ENCODE assay signal across 28 cellular contexts in the genomic region with DNA sequence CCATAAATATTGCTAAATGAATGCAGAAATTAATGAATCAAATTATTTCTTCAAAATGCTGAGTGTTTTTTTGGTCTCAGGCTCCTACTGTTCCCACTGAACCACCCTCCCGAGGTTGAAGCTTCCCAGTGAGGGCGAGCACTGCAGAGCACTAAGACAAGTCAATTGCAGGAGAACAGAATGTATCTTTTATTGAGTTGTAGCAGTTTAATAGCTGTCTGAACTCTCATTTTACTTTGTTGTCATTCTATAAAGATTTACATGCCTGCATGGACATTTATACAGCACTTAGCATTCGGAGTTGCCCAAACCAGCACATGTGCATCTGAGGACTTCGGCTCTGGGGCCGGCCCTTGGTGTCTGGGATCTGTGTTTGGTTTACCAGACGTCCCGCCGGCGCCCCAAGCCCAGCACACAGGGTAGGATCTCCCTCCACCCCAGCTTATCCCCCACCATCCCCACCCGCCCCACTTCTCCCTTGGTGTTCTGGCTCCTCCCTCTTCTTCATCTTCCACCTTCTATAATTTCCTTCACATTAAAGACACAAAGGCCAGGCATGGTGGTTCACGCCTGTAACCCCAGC.
"Had no signal": no experiment of that assay in that cellular context is flagged by ENCODE, and none has a peak within 500 bp of the region (broad histone marks: within the 10 kb centered on the region; RNA-seq: fewer than 3 reads in every experiment).

No MANE protein-coding gene starts in this region.

- H3K27ac ChIP-seq: colonic mucosa, epithelial cell of prostate, gastrocnemius medialis, heart left ventricle, neural progenitor cell, parathyroid adenoma, sigmoid colon, stomach, thyroid gland had no signal

- H3K27me3 ChIP-seq: colonic mucosa, gastrocnemius medialis, heart left ventricle, neural progenitor cell, sigmoid colon, stomach, thyroid gland had no signal

- H3K27me3 Mint-ChIP-seq: dendritic cell treated with granulocyte-macrophage colony-stimulating factor and Interleukin-4, amounts not matched to agents 40 ng/mL and 50 ng/mL, for 4 days; naive thymus-derived CD4-positive, alpha-beta T cell; progenitor cell of endocrine pancreas had no signal

- H3K4me1 ChIP-seq: colonic mucosa, parathyroid adenoma, sigmoid colon, thyroid gland had no signal

- H3K9me3 ChIP-seq: colonic mucosa, gastrocnemius medialis, thyroid gland had no signal

- H3K36me3 ChIP-seq: colonic mucosa, thyroid gland had no signal

- H3K4me3 Mint-ChIP-seq: dendritic cell treated with granulocyte-macrophage colony-stimulating factor and Interleukin-4, amounts not matched to agents 40 ng/mL and 50 ng/mL, for 4 days; endodermal cell; mesothelial cell of epicardium; naive thymus-derived CD4-positive, alpha-beta T cell; nephron; neural progenitor cell; stimulated activated effector memory CD8-positive, alpha-beta T cell treated with anti-CD3 and anti-CD28 coated beads, Interleukin-12 subunit alpha, Interleukin-12 subunit beta, amount 100 ng/mL, for 72 hours had no signal

- ATAC-seq: esophagus mucosa; gastrocnemius medialis; heart left ventricle; left cardiac atrium; naive thymus-derived CD4-positive, alpha-beta T cell; right cardiac atrium; stimulated activated effector memory CD8-positive, alpha-beta T cell treated with anti-CD3 and anti-CD28 coated beads, Interleukin-12 subunit alpha, Interleukin-12 subunit beta, amount 100 ng/mL, for 72 hours had no signal

- DNase-seq: colonic mucosa; effector CD8-positive, alpha-beta T cell; endodermal cell; foreskin fibroblast; gastrocnemius medialis; heart left ventricle; hippocampal formation; left cardiac atrium; mesenchymal stem cell; naive thymus-derived CD4-positive, alpha-beta T cell; right cardiac atrium; sigmoid colon; stimulated activated CD4-positive, alpha-beta T cell treated with anti-CD3 and anti-CD28 coated beads, Interleukin-2, amount 100 ng/mL, for 24 hours; stimulated activated CD4-positive, alpha-beta T cell treated with anti-CD3 and anti-CD28 coated beads, Interleukin-4, amount 100 ng/mL, for 24 hours; stimulated activated naive CD4-positive, alpha-beta T cell treated with Interleukin-2 at 50 U/mL for 16 hours; stomach; thyroid gland; trophoblast cell had no signal

- H3K27ac Mint-ChIP-seq: dendritic cell treated with granulocyte-macrophage colony-stimulating factor and Interleukin-4, amounts not matched to agents 40 ng/mL and 50 ng/mL, for 4 days; mesothelial cell of epicardium; naive thymus-derived CD4-positive, alpha-beta T cell; nephron; neural progenitor cell; progenitor cell of endocrine pancreas; stimulated activated effector memory CD8-positive, alpha-beta T cell treated with anti-CD3 and anti-CD28 coated beads, Interleukin-12 subunit alpha, Interleukin-12 subunit beta, amount 100 ng/mL, for 72 hours had no signal

- H3K4me3 ChIP-seq: colonic mucosa, gastrocnemius medialis, heart left ventricle, lung, neural progenitor cell, sigmoid colon, stomach, thyroid gland had no signal

- H3K9me3 Mint-ChIP-seq: nephron; neural progenitor cell; stimulated activated effector memory CD8-positive, alpha-beta T cell treated with anti-CD3 and anti-CD28 coated beads, Interleukin-12 subunit alpha, Interleukin-12 subunit beta, amount 100 ng/mL, for 72 hours had no signal
